1 cellular context compared by ENCODE assay signal in the genomic region with DNA sequence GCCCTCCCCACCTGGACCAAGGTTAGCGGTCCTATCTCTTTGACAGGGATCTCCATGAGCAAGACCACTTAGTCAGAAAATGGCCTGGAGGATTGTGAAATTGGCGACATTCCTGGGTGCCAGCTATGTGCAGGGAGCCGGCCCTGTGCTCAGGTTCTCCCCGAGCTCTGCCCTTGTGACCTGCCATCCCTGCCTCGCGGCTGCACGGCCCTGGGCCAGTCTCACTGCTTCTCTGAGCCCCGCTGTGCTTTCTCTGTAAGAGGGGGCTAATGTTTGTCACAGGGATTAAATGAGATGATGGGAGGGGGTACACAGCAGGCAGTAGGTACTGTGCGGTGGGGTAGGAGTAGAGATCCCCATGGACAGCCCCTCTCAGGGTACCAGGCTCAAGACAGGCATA.
TF ChIP-seq lines count a peak whose summit lies in the region.

No MANE protein-coding gene starts in this region.

TF ChIP-seq in IMR-90, 13 proteins besides CTCF, POLR2A, EP300 and RAD21:
- no peak for TF ChIP-seq FOS (IDR thresholded peaks at IDR 0.05; ENCODE audit: low read depth, low read length)
- TF ChIP-seq MXI1 (IDR thresholded peaks at IDR 0.05; ENCODE audit: borderline replicate concordance, low read depth, low read length), result no peak
- TF ChIP-seq NFE2L2 (IDR thresholded peaks at IDR 0.05; ENCODE audit: low read depth, low read length), result no peak
- TF ChIP-seq, protein P1, sequence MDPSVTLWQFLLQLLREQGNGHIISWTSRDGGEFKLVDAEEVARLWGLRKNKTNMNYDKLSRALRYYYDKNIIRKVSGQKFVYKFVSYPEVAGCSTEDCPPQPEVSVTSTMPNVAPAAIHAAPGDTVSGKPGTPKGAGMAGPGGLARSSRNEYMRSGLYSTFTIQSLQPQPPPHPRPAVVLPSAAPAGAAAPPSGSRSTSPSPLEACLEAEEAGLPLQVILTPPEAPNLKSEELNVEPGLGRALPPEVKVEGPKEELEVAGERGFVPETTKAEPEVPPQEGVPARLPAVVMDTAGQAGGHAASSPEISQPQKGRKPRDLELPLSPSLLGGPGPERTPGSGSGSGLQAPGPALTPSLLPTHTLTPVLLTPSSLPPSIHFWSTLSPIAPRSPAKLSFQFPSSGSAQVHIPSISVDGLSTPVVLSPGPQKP (IDR thresholded peaks at IDR 0.05; ENCODE audit: borderline replicate concordance, low read depth, low read length), result no peak
- TF ChIP-seq, protein P2, sequence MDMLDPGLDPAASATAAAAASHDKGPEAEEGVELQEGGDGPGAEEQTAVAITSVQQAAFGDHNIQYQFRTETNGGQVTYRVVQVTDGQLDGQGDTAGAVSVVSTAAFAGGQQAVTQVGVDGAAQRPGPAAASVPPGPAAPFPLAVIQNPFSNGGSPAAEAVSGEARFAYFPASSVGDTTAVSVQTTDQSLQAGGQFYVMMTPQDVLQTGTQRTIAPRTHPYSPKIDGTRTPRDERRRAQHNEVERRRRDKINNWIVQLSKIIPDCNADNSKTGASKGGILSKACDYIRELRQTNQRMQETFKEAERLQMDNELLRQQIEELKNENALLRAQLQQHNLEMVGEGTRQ (IDR thresholded peaks at IDR 0.05; ENCODE audit: low read depth, low read length), result no peak
- TF ChIP-seq RCOR1 (IDR thresholded peaks at IDR 0.05; ENCODE audit: insufficient replicate concordance, low read length), result no peak
- no peak for TF ChIP-seq MAFK (IDR thresholded peaks at IDR 0.05; ENCODE audit: low read depth, low read length)
- TF ChIP-seq CHD1 (IDR thresholded peaks at IDR 0.05; ENCODE audit: low read depth, low read length), result no peak
- TF ChIP-seq MAZ (IDR thresholded peaks at IDR 0.05; ENCODE audit: borderline replicate concordance, low read depth, low read length), result no peak
- TF ChIP-seq RFX5 (IDR thresholded peaks at IDR 0.05; ENCODE audit: low read depth, low read length), result no peak
- TF ChIP-seq BHLHE40 (IDR thresholded peaks at IDR 0.05; ENCODE audit: low read depth, low read length), result no peak
